ENCODE assay signal across 23 cellular contexts in the genomic region with DNA sequence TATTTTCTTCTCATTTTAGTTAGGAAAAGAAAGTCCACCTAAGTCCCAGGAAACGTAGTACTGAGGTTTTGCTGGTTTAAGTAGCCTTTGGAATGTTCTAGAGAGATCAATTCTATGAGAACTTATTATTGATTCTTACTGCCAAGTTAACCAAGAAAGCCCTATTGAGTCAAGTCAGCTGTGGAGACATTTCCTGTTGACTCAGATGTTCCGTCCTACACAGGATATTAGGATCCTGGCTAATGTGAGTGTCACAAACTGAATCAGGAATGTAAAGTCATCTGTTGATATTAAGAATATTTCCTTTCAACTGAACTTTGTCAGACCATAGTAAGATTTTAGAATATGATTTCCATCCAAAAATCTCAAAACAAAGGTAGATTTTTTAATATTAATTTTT.
DNase-seq lines count a peak whose midpoint lies in the region; ATAC-seq and TF ChIP-seq lines count a peak whose summit lies in the region.
"Had no signal": no experiment of that assay in that cellular context is flagged by ENCODE, and none has a peak within 500 bp of the region (broad histone marks: within the 10 kb centered on the region; RNA-seq: fewer than 3 reads in every experiment).

No MANE protein-coding gene starts in this region.

- H3K9me3 Mint-ChIP-seq in H9: no peaks in the 10 kb centered on the region
- H3K9me3 Mint-ChIP-seq: activated naive CD8-positive, alpha-beta T cell treated with anti-CD3 and anti-CD28 coated beads for 36 hours had no signal

- peaks cover 0 to 5% of the 10 kb centered on the region in 2 experiments; a peak in 2 of 4 replicates for H3K4me1 Mint-ChIP-seq in H9
- H3K4me1 Mint-ChIP-seq: activated CD4-positive, alpha-beta T cell treated with anti-CD3 and anti-CD28 coated beads, Interleukin-2, amount 10 ng/mL, durations not matched to agents 7 days and 5 days; activated naive CD8-positive, alpha-beta T cell treated with anti-CD3 and anti-CD28 coated beads for 36 hours had no signal

- H3K23ac ChIP-seq in mesenchymal stem cell (ENCODE audit: low read length in 2 of 2) (no peak overlapping the region), H9 (ENCODE audit: insufficient read length, low read depth, low read length) (no peak overlapping the region)

- no peak overlapping the region for H4K8ac ChIP-seq in mesenchymal stem cell (ENCODE audit: low read length)
- no peak overlapping the region for H4K8ac ChIP-seq in H9 (replicated peaks; ENCODE audit: insufficient read length, low read depth, low read length)

- no peaks in the 10 kb centered on the region; a peak in 1 of 7 replicates for H3K36me3 Mint-ChIP-seq in H9 (ENCODE audit: insufficient read depth in 1 of 3, low read depth in 3 of 3)
- H3K36me3 Mint-ChIP-seq: activated naive CD8-positive, alpha-beta T cell treated with anti-CD3 and anti-CD28 coated beads for 36 hours had no signal

- H3K4me3 ChIP-seq in mesenchymal stem cell (ENCODE audit: insufficient read depth in 1 of 2, low read depth in 1 of 2, low read length in 2 of 2) (no peak overlapping the region), lower lobe of right lung (no peak overlapping the region)
- H3K4me3 ChIP-seq: testis had no signal

- no peak overlapping the region for H3K18ac ChIP-seq in mesenchymal stem cell (ENCODE audit: low read depth in 1 of 2, low read length in 2 of 2)
- H3K18ac ChIP-seq in H9 (ENCODE audit: insufficient read length, low read depth, low read length): no peak overlapping the region

- no peak overlapping the region for H3K27ac Mint-ChIP-seq in H9
- H3K27ac Mint-ChIP-seq: activated CD4-positive, alpha-beta T cell treated with anti-CD3 and anti-CD28 coated beads, Interleukin-2, amount 10 ng/mL, durations not matched to agents 7 days and 5 days; activated naive CD8-positive, alpha-beta T cell treated with anti-CD3 and anti-CD28 coated beads for 36 hours had no signal

- H3K79me2 ChIP-seq in H9 (ENCODE audit: insufficient read depth, low read length): no peaks in the 10 kb centered on the region
- H3K79me2 ChIP-seq: parathyroid adenoma had no signal

- H2AFZ ChIP-seq in mesenchymal stem cell (ENCODE audit: low read depth, low read length): no peak overlapping the region
- H2AFZ ChIP-seq in H9 (ENCODE audit: low read length): no peak overlapping the region
- H2AFZ ChIP-seq: parathyroid adenoma had no signal

- DNase-seq in COLO829 (ENCODE audit: low spot score): peak; percentile 3
- DNase-seq in RKO (ENCODE audit: low spot score): peak; percentile 79
- DNase-seq in epithelial cell of prostate (ENCODE audit: low read depth, low spot score): peak; percentile 31
- peak; percentile 90 for DNase-seq in mesenchymal stem cell
- no peak for DNase-seq in lower lobe of right lung
- DNase-seq in stimulated activated naive CD8-positive, alpha-beta T cell treated with anti-CD3 and anti-CD28 coated beads, Interleukin-15, Interleukin-2, amounts not matched to agents 100 U/mL and 50 U/mL, for 24 hours: no peak
- no peak for DNase-seq in H9
- no peak for DNase-seq in AG20443 (ENCODE audit: low spot score)
- DNase-seq: activated CD4-positive, alpha-beta T cell treated with anti-CD3 and anti-CD28 coated beads, Interleukin-2, amount 10 ng/mL, durations not matched to agents 7 days and 5 days; activated naive CD8-positive, alpha-beta T cell treated with anti-CD3 and anti-CD28 coated beads for 36 hours; activated T-cell treated with anti-CD3 and anti-CD28 coated beads, Interleukin-2, amount 50 U/mL, for 1 hour; BE2C; cerebellar nuclear complex; DND-41; NCI-H187; NCI-H82; stimulated activated CD4-positive, alpha-beta T cell treated with anti-CD3 and anti-CD28 coated beads, Interleukin-15, amount 100 ng/mL, for 24 hours; T1000; testis had no signal

- ATAC-seq in lower lobe of right lung: no peak
- no peak for ATAC-seq in stimulated activated naive CD8-positive, alpha-beta T cell treated with anti-CD3 and anti-CD28 coated beads, Interleukin-15, Interleukin-2, amounts not matched to agents 100 U/mL and 50 U/mL, for 24 hours
- ATAC-seq: esophagus mucosa, HCT116, Right ventricle myocardium inferior had no signal

- H3K9me3 ChIP-seq in mesenchymal stem cell (ENCODE audit: control insufficient read depth, low read length) (no peaks in the 10 kb centered on the region), lower lobe of right lung (no peaks in the 10 kb centered on the region), H9 (ENCODE audit: control insufficient read depth, low read depth, low read length) (no peaks in the 10 kb centered on the region)
- H3K9me3 ChIP-seq: BE2C, testis had no signal

- no peak overlapping the region for H3K14ac ChIP-seq in mesenchymal stem cell (ENCODE audit: low read length in 2 of 2)
- H3K14ac ChIP-seq in H9 (ENCODE audit: insufficient read depth, low read length): no peak overlapping the region

- H2BK120ac ChIP-seq in mesenchymal stem cell (ENCODE audit: low read depth, low read length) (no peak overlapping the region), H9 (ENCODE audit: low read depth, low read length, poor library complexity, severe bottlenecking) (no peak overlapping the region)

- H3K79me1 ChIP-seq in mesenchymal stem cell (replicated peaks; ENCODE audit: low read length, poor library complexity, severe bottlenecking): no peaks in the 10 kb centered on the region
- H3K79me1 ChIP-seq in H9 (ENCODE audit: insufficient read depth, low read depth, low read length, poor library complexity, severe bottlenecking): no peaks in the 10 kb centered on the region

- H3K4me1 ChIP-seq in mesenchymal stem cell (ENCODE audit: control insufficient read depth, insufficient read depth, low read depth, low read length) (no peaks in the 10 kb centered on the region), lower lobe of right lung (no peaks in the 10 kb centered on the region), H9 (ENCODE audit: insufficient read depth, low read length) (no peaks in the 10 kb centered on the region)
- H3K4me1 ChIP-seq: BE2C, parathyroid adenoma, testis had no signal

- H2AK5ac ChIP-seq in mesenchymal stem cell (ENCODE audit: low read length, severe bottlenecking): no peak overlapping the region
- no peak overlapping the region for H2AK5ac ChIP-seq in H9 (ENCODE audit: insufficient read length, low read length)

- intact Hi-C loops in lower lobe of right lung (cut with DNase I): no loop called here

- no peak overlapping the region for H3K4ac ChIP-seq in mesenchymal stem cell (ENCODE audit: low read depth in 1 of 2, low read length in 2 of 2)
- no peak overlapping the region for H3K4ac ChIP-seq in H9 (ENCODE audit: low read depth, low read length)

- H3K36me3 ChIP-seq in mesenchymal stem cell (ENCODE audit: control insufficient read depth in 1 of 2, insufficient read depth in 2 of 2, low read depth in 1 of 2, low read length in 2 of 2) (no peaks in the 10 kb centered on the region), lower lobe of right lung (no peaks in the 10 kb centered on the region)
- H3K36me3 ChIP-seq: BE2C had no signal

- H3K4me2 ChIP-seq in mesenchymal stem cell (ENCODE audit: low read length, poor library complexity, severe bottlenecking): no peak overlapping the region
- no peak overlapping the region for H3K4me2 ChIP-seq in H9 (ENCODE audit: insufficient read depth, insufficient read length, low read length)

- no peaks in the 10 kb centered on the region for H3K23me2 ChIP-seq in H9 (ENCODE audit: insufficient read length, low read depth, low read length, poor library complexity, severe bottlenecking)

- H2BK20ac ChIP-seq in H9 (ENCODE audit: low read depth, low read length, poor library complexity, severe bottlenecking): no peak overlapping the region

- H3K56ac ChIP-seq in H9 (ENCODE audit: insufficient read length, low read depth, low read length): no peak overlapping the region

- H3K4me3 Mint-ChIP-seq in H9: no peak overlapping the region
- H3K4me3 Mint-ChIP-seq: activated CD4-positive, alpha-beta T cell treated with anti-CD3 and anti-CD28 coated beads, Interleukin-2, amount 10 ng/mL, durations not matched to agents 7 days and 5 days; activated naive CD8-positive, alpha-beta T cell treated with anti-CD3 and anti-CD28 coated beads for 36 hours had no signal

- H3K27ac ChIP-seq in epithelial cell of prostate: peak overlapping the region; percentile 59
- no peak overlapping the region for H3K27ac ChIP-seq in mesenchymal stem cell (ENCODE audit: low read length, poor library complexity, severe bottlenecking)
- no peak overlapping the region for H3K27ac ChIP-seq in lower lobe of right lung
- no peak overlapping the region for H3K27ac ChIP-seq in H9 (ENCODE audit: insufficient read length, low read depth, low read length)
- H3K27ac ChIP-seq: parathyroid adenoma, testis had no signal

- H2BK5ac ChIP-seq in mesenchymal stem cell (ENCODE audit: low read depth, low read length, poor library complexity, severe bottlenecking): no peak overlapping the region
- H2BK5ac ChIP-seq in H9 (ENCODE audit: insufficient read length, low read length): no peak overlapping the region

- H3T11ph ChIP-seq in H9 (ENCODE audit: low read length): no peak overlapping the region

- H3K9ac ChIP-seq in mesenchymal stem cell (ENCODE audit: low read length): no peak overlapping the region
- H3K9ac ChIP-seq in H9 (ENCODE audit: extremely low read depth, insufficient read length, low read length): no peak overlapping the region
- H3K9ac ChIP-seq: parathyroid adenoma had no signal

- no peaks in the 10 kb centered on the region for H3K27me3 Mint-ChIP-seq in H9 (ENCODE audit: low read depth)
- H3K27me3 Mint-ChIP-seq: activated CD4-positive, alpha-beta T cell treated with anti-CD3 and anti-CD28 coated beads, Interleukin-2, amount 10 ng/mL, durations not matched to agents 7 days and 5 days; activated naive CD8-positive, alpha-beta T cell treated with anti-CD3 and anti-CD28 coated beads for 36 hours had no signal

- WGBS in mesenchymal stem cell: 0% methylated on average over 1 of the region's 2 CpGs
- WGBS in H9 (ENCODE audit: extremely low coverage, insufficient read length, low lambda C conversion rate): no CpG with 5 or more reads among the region's 2 CpGs

- H3K27me3 ChIP-seq in mesenchymal stem cell (ENCODE audit: control insufficient read depth in 1 of 2, insufficient read depth in 1 of 2, low read length in 2 of 2) (no peaks in the 10 kb centered on the region), lower lobe of right lung (ENCODE audit: low read depth) (no peaks in the 10 kb centered on the region), H9 (ENCODE audit: insufficient read depth, low read length) (no peaks in the 10 kb centered on the region)
- H3K27me3 ChIP-seq: BE2C, testis had no signal

- no peak for TF ChIP-seq CTCF in lower lobe of right lung (IDR thresholded peaks at IDR 0.05)
- no peak for TF ChIP-seq CTCF in H9 (conservative IDR thresholded peaks at IDR 0.05)

- no peak overlapping the region for H2BK15ac ChIP-seq in mesenchymal stem cell (ENCODE audit: low read depth, poor library complexity, severe bottlenecking)
- no peak overlapping the region for H2BK15ac ChIP-seq in H9 (ENCODE audit: low read depth, low read length)

- H4K20me1 ChIP-seq in H9 (ENCODE audit: control insufficient read depth, insufficient read depth, insufficient read length): no peaks in the 10 kb centered on the region

- H2BK12ac ChIP-seq in mesenchymal stem cell (ENCODE audit: low read length in 2 of 2): no peak overlapping the region
- no peak overlapping the region for H2BK12ac ChIP-seq in H9 (ENCODE audit: insufficient read length, low read depth, low read length)

- H4K91ac ChIP-seq in mesenchymal stem cell (ENCODE audit: low read length) (no peak overlapping the region), H9 (ENCODE audit: insufficient read length, low read depth, low read length) (no peak overlapping the region)

- no peak overlapping the region for H4K5ac ChIP-seq in H9 (ENCODE audit: insufficient read length, low read depth, low read length)

Comparison
In these comparisons a context has a peak if more than half of its experiments do, and no peak if none do; other contexts are left out.
1. DNase-seq: peak in COLO829 (single experiment), RKO (single experiment), epithelial cell of prostate (single experiment) and mesenchymal stem cell (single experiment); none in lower lobe of right lung (single experiment), stimulated activated naive CD8-positive, alpha-beta T cell treated with anti-CD3 and anti-CD28 coated beads, Interleukin-15, Interleukin-2, amounts not matched to agents 100 U/mL and 50 U/mL, for 24 hours (single experiment), H9 (single experiment) and AG20443 (single experiment).